ENCODE assay signal across 16 cellular contexts in the genomic region with DNA sequence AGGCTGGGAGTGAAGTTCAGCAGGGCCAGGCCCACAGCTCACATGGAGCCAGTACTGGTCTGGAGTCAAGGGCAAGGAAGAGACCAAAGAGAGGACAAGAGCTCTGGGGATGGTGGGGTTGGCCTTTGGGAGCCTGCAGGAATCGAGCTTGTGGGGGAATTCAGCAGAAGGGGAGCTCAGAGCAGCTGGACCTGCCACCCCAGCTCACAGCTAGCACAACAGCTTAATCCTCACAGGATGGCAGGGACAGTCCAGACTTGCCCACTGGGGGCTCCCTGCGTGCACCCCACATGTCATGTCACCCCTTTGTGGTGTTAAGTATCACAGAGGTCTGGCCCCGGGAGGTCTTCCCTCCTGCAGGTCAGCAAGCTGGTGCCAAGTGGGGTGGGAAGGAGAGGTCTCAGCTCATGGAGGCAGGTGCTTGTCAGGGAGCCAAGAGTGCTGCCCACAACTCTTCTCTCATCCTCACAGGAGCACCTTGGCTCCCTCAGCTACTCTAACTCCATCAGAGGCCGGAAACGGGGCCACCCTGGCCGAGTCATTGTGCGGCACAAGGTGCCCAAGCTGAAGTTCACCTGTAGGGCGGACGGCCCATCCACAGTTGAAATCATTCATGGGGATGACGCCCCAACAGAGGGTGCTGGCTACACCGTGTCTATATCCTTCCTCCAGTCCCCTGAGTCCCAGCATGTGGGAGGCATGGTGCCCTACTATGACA. TPM values are rescaled to one million over a fixed set of nuclear protein-coding genes. Genes with fewer than 3 reads are reported as not detected.
DNase-seq lines count a peak whose midpoint lies in the region; ATAC-seq and TF ChIP-seq lines count a peak whose summit lies in the region.
"Had no signal": no experiment of that assay in that cellular context is flagged by ENCODE, and none has a peak within 500 bp of the region (broad histone marks: within the 10 kb centered on the region; RNA-seq: fewer than 3 reads in every experiment).

No MANE protein-coding gene starts in this region.

- H2BK5ac ChIP-seq in neuronal stem cell (ENCODE audit: low read length) = no peak overlapping the region

- H3K4me1 ChIP-seq in esophagus muscularis mucosa = no peaks in the 10 kb centered on the region
- no peaks in the 10 kb centered on the region for H3K4me1 ChIP-seq in neuronal stem cell (ENCODE audit: control insufficient read depth in 2 of 2, insufficient read depth in 1 of 2, low read depth in 1 of 2, low read length in 2 of 2)
- no peaks in the 10 kb centered on the region for H3K4me1 ChIP-seq in upper lobe of left lung
- H3K4me1 ChIP-seq: BE2C, Caco-2 had no signal

- H3K14ac ChIP-seq in neuronal stem cell (ENCODE audit: low read length) = no peak overlapping the region

- no peak overlapping the region for H3K4me3 ChIP-seq in esophagus muscularis mucosa
- no peak overlapping the region for H3K4me3 ChIP-seq in neuronal stem cell (ENCODE audit: low read length in 2 of 2)
- H3K4me3 ChIP-seq in upper lobe of left lung = no peak overlapping the region
- H3K4me3 ChIP-seq: BLaER1 had no signal

- H3K79me1 ChIP-seq in neuronal stem cell (ENCODE audit: low read depth, low read length) = no peaks in the 10 kb centered on the region

- ATAC-seq in upper lobe of left lung (ENCODE audit: low FRiP score in 2 of 2) = peak; percentile 32 to 45
- no peak for ATAC-seq in HG03439 (IDR thresholded peaks at IDR 0.05; ENCODE audit: unreplicated experiment)
- ATAC-seq: CD8-positive, alpha-beta T cell had no signal

- no peak overlapping the region for H3K9ac ChIP-seq in neuronal stem cell (ENCODE audit: low read depth, low read length, poor library complexity)
- H3K9ac ChIP-seq: BLaER1 had no signal

- no peak overlapping the region for H2AFZ ChIP-seq in neuronal stem cell (ENCODE audit: low read length)

- TF ChIP-seq POLR2A in esophagus muscularis mucosa (IDR thresholded peaks at IDR 0.05; ENCODE audit: low read depth) (no peak), upper lobe of left lung (IDR thresholded peaks at IDR 0.05) (no peak)

- H2BK15ac ChIP-seq in neuronal stem cell (ENCODE audit: low read length) = no peak overlapping the region

- peak overlapping the region; percentile 5 for H3K23ac ChIP-seq in neuronal stem cell (ENCODE audit: low read depth, low read length, poor library complexity)

- H3K4me2 ChIP-seq in neuronal stem cell (ENCODE audit: insufficient read depth, low read length, poor library complexity, severe bottlenecking) = no peak overlapping the region
- H3K4me2 ChIP-seq: BLaER1 had no signal

- DNase-seq in esophagus muscularis mucosa (ENCODE audit: extremely low spot score) (peak; percentile 88), neuronal stem cell (ENCODE audit: low spot score) (no peak), upper lobe of left lung (no peak), epidermal melanocyte (ENCODE audit: insufficient read length, low spot score) (no peak)
- DNase-seq: 8988T; ACHN; BE2C; Caco-2; Calu3; CD4-positive, alpha-beta T cell; CD8-positive, alpha-beta T cell; DMS79 treated with DMSO at 0.1 percent for 48 hours; GF-D8 had no signal

- H2BK120ac ChIP-seq in neuronal stem cell (ENCODE audit: low read depth, low read length) = no peak overlapping the region

- peaks cover 0 to 32% (median 0%) of the 10 kb centered on the region in 4 donors for H3K27me3 ChIP-seq in esophagus muscularis mucosa
- H3K27me3 ChIP-seq in neuronal stem cell (ENCODE audit: control insufficient read depth in 3 of 3, insufficient read depth in 3 of 3, low read depth in 1 of 3, low read length in 3 of 3) = peaks cover 0 to 9% (median 2%) of the 10 kb centered on the region in 3 experiments
- H3K27me3 ChIP-seq in upper lobe of left lung = peaks cover 0 to 3% (median 0%) of the 10 kb centered on the region in 4 donors
- H3K27me3 ChIP-seq: BLaER1 had no signal

- H3K27ac ChIP-seq in esophagus muscularis mucosa (replicated peaks in 1 of 4) (no peak overlapping the region), neuronal stem cell (replicated peaks; ENCODE audit: low read length) (no peak overlapping the region), upper lobe of left lung (no peak overlapping the region)
- H3K27ac ChIP-seq: BLaER1, C4-2B had no signal

- H3K9me3 ChIP-seq in esophagus muscularis mucosa (no peaks in the 10 kb centered on the region), neuronal stem cell (replicated peaks in 1 of 2; ENCODE audit: control insufficient read depth in 2 of 2, insufficient read depth in 1 of 2, low read depth in 1 of 2, low read length in 2 of 2) (no peaks in the 10 kb centered on the region), upper lobe of left lung (no peaks in the 10 kb centered on the region)
- H3K9me3 ChIP-seq: BE2C, BLaER1, Caco-2 had no signal

- no peaks in the 10 kb centered on the region for H3K36me3 ChIP-seq in esophagus muscularis mucosa
- no peaks in the 10 kb centered on the region for H3K36me3 ChIP-seq in neuronal stem cell (replicated peaks in 1 of 2; ENCODE audit: control insufficient read depth in 2 of 2, insufficient read depth in 2 of 2, low read length in 2 of 2)
- no peaks in the 10 kb centered on the region for H3K36me3 ChIP-seq in upper lobe of left lung
- H3K36me3 ChIP-seq: BE2C, BLaER1 had no signal

- WGBS in esophagus muscularis mucosa = 76% methylated on average over 5 of the region's 11 CpGs
- WGBS in neuronal stem cell (ENCODE audit: extremely low coverage in 2 of 2, insufficient read length in 2 of 2, insufficient replicate concordance in 1 of 2), 2 donors = no CpG with 5 or more reads among the region's 11 CpGs
- 79 to 88% methylated on average over 7 to 11 of the region's 11 CpGs for WGBS in upper lobe of left lung, 2 donors

- no peak overlapping the region for H3K18ac ChIP-seq in neuronal stem cell (ENCODE audit: low read length)

- no peak for TF ChIP-seq EP300 in esophagus muscularis mucosa (IDR thresholded peaks at IDR 0.05)
- no peak for TF ChIP-seq EP300 in upper lobe of left lung (IDR thresholded peaks at IDR 0.05)

- no peak overlapping the region for H4K91ac ChIP-seq in neuronal stem cell (ENCODE audit: low read depth, low read length, poor library complexity)

- TF ChIP-seq CTCF in esophagus muscularis mucosa (IDR thresholded peaks at IDR 0.05) (no peak), upper lobe of left lung (IDR thresholded peaks at IDR 0.05) (no peak)

- H2AK5ac ChIP-seq in neuronal stem cell (ENCODE audit: low read depth, low read length) = no peak overlapping the region

- no peak overlapping the region for H4K8ac ChIP-seq in neuronal stem cell (ENCODE audit: low read depth, low read length)

- H3K4ac ChIP-seq in neuronal stem cell (ENCODE audit: low read length) = no peak overlapping the region

- intact Hi-C loops in esophagus muscularis mucosa (cut with DNase I) = no loop called here

- H2BK12ac ChIP-seq in neuronal stem cell (ENCODE audit: low read length) = no peak overlapping the region

RNA-seq across cellular contexts. Expression of a gene that starts 22.5 kb away (rescaled TPM):
- total RNA-seq in esophagus muscularis mucosa = under 1 TPM; 0.17 to 0.63 (median 0.43) TPM
- 0.11 TPM for polyA plus RNA-seq in neuronal stem cell (2013, experiment 1 of 2)
- 0.11 TPM for polyA plus RNA-seq in neuronal stem cell (2013, experiment 2 of 2)
- total RNA-seq in upper lobe of left lung = 1 to 10 TPM in 3 of 6 donors, under 1 TPM in 2, not detected in 1; 0.30 to 4.2 (median 1.1) TPM

RNA-seq across cellular contexts. Expression of a gene that starts 56.2 kb away (rescaled TPM):
- 1 to 10 TPM in 3 of 4 donors, not detected in 1; 1.2 to 3.1 (median 2.7) TPM for total RNA-seq in esophagus muscularis mucosa
- 1.5 TPM for polyA plus RNA-seq in neuronal stem cell (2013, experiment 1 of 2)
- 1.2 TPM for polyA plus RNA-seq in neuronal stem cell (2013, experiment 2 of 2)
- total RNA-seq in upper lobe of left lung = 10 to 100 TPM in 1 of 6 donors, 1 to 10 TPM in 5; 1.5 to 10.5 (median 3.4) TPM
